In genomic region chr19:30664358-30665058, GRCh38 we compare ENCODE assay signal across 10 cellular contexts.
A peak's percentile ranks its signal among the peaks of the same experiment; 100 is the strongest.
DNase-seq lines count a peak whose midpoint lies in the region; TF ChIP-seq lines count a peak whose summit lies in the region.
"Had no signal": no experiment of that assay in that cellular context is flagged by ENCODE, and none has a peak within 500 bp of the region (broad histone marks: within the 10 kb centered on the region; RNA-seq: fewer than 3 reads in every experiment).

No MANE protein-coding gene starts in this region.

- intact Hi-C loops in activated CD4-positive, alpha-beta memory T cell treated with anti-CD3 and anti-CD28 coated beads for 36 hours (cut with micrococcal nuclease): loop anchor here (5.0 kb wide), 1 partner anchor 1558 kb away; no protein-coding TSS in a partner anchor
- intact Hi-C loops in uterus (cut with DNase I; ENCODE audit: low total_unique reads): no loop called here

- H3K4me1 Mint-ChIP-seq in nephron: peaks cover 41% of the 10 kb centered on the region
- no peaks in the 10 kb centered on the region for H3K4me1 Mint-ChIP-seq in activated CD4-positive, alpha-beta memory T cell treated with anti-CD3 and anti-CD28 coated beads for 36 hours (ENCODE audit: low read depth)
- H3K4me1 Mint-ChIP-seq: stimulated activated naive CD8-positive, alpha-beta T cell treated with anti-CD3 and anti-CD28 coated beads, Interleukin-15, amount 100 ng/mL, for 72 hours had no signal

- H3K4me2 ChIP-seq in DOHH2 (ENCODE audit: low read length): no peak overlapping the region

- peak; percentile 42 for TF ChIP-seq CTCF in DOHH2 (IDR thresholded peaks at IDR 0.05; ENCODE audit: low read depth, low read length, poor library complexity, severe bottlenecking)
- peak; percentile 26 to 52 (median 30) for TF ChIP-seq CTCF in nephron (IDR thresholded peaks at IDR 0.05; ENCODE audit: unreplicated experiment in 3 of 3)
- no peak for TF ChIP-seq CTCF in uterus (IDR thresholded peaks at IDR 0.05)

- H3K36me3 ChIP-seq in DOHH2 (ENCODE audit: control insufficient read depth, low read length) (no peaks in the 10 kb centered on the region), uterus (no peaks in the 10 kb centered on the region)

- POLR2A ChIA-PET in activated CD4-positive, alpha-beta memory T cell treated with anti-CD3 and anti-CD28 coated beads for 36 hours (lab: Charles Lee): no interaction called here

- peak overlapping the region; percentile 38 to 76 (median 70) for H3K27ac Mint-ChIP-seq in nephron
- H3K27ac Mint-ChIP-seq in activated CD4-positive, alpha-beta memory T cell treated with anti-CD3 and anti-CD28 coated beads for 36 hours: no peak overlapping the region
- H3K27ac Mint-ChIP-seq: stimulated activated naive CD8-positive, alpha-beta T cell treated with anti-CD3 and anti-CD28 coated beads, Interleukin-15, amount 100 ng/mL, for 72 hours had no signal

- no peaks in the 10 kb centered on the region for H3K9me2 ChIP-seq in DOHH2 (replicated peaks; ENCODE audit: control insufficient read depth, low read length)

- CTCF ChIA-PET in activated CD4-positive, alpha-beta memory T cell treated with anti-CD3 and anti-CD28 coated beads for 36 hours (lab: Charles Lee): interaction anchor here (2.9 kb wide), 1 partner anchor 11 kb away, joined by 17 read pairs; no protein-coding TSS in a partner anchor

- no peaks in the 10 kb centered on the region for H3K27me3 ChIP-seq in DOHH2 (ENCODE audit: control insufficient read depth, low read length)
- H3K27me3 ChIP-seq in uterus: no peaks in the 10 kb centered on the region

- H3K4me3 Mint-ChIP-seq in nephron: peak overlapping the region in 1 of 3 experiments; percentile 24
- H3K4me3 Mint-ChIP-seq in activated CD4-positive, alpha-beta memory T cell treated with anti-CD3 and anti-CD28 coated beads for 36 hours: no peak overlapping the region
- H3K4me3 Mint-ChIP-seq: stimulated activated naive CD8-positive, alpha-beta T cell treated with anti-CD3 and anti-CD28 coated beads, Interleukin-15, amount 100 ng/mL, for 72 hours had no signal

- H3K9me3 Mint-ChIP-seq in nephron: no peaks in the 10 kb centered on the region
- no peaks in the 10 kb centered on the region for H3K9me3 Mint-ChIP-seq in activated CD4-positive, alpha-beta memory T cell treated with anti-CD3 and anti-CD28 coated beads for 36 hours
- H3K9me3 Mint-ChIP-seq: stimulated activated naive CD8-positive, alpha-beta T cell treated with anti-CD3 and anti-CD28 coated beads, Interleukin-15, amount 100 ng/mL, for 72 hours had no signal

- H3K4me3 ChIP-seq in DOHH2 (ENCODE audit: low read length) (no peak overlapping the region), uterus (no peak overlapping the region)
- H3K4me3 ChIP-seq: GM12878 had no signal

- no peak for TF ChIP-seq POLR2A in uterus (IDR thresholded peaks at IDR 0.05)

- DNase-seq in NCI-H82 (lab: John Stamatoyannopoulos, UW): peak; percentile 92
- peak; percentile 31 for DNase-seq in epithelial cell of prostate (ENCODE audit: low read depth, low spot score)
- DNase-seq in activated CD4-positive, alpha-beta memory T cell treated with anti-CD3 and anti-CD28 coated beads for 36 hours: no peak
- no peak for DNase-seq in uterus
- DNase-seq in NCI-H2107 (lab: John Stamatoyannopoulos, UW): no peak
- DNase-seq in T-helper 9 cell: no peak
- DNase-seq: stimulated activated naive CD8-positive, alpha-beta T cell treated with anti-CD3 and anti-CD28 coated beads, Interleukin-15, amount 100 ng/mL, for 72 hours had no signal

- no peaks in the 10 kb centered on the region for H3F3A ChIP-seq in DOHH2 (ENCODE audit: control insufficient read depth, insufficient read depth)

- no peaks in the 10 kb centered on the region for H3K4me1 ChIP-seq in DOHH2 (ENCODE audit: control insufficient read depth, low read length)
- no peaks in the 10 kb centered on the region for H3K4me1 ChIP-seq in uterus

- H3K27me3 Mint-ChIP-seq in nephron (ENCODE audit: low read depth): peaks cover 11% of the 10 kb centered on the region
- H3K27me3 Mint-ChIP-seq in activated CD4-positive, alpha-beta memory T cell treated with anti-CD3 and anti-CD28 coated beads for 36 hours: peaks cover 16% of the 10 kb centered on the region

- H3K27ac ChIP-seq in DOHH2 (ENCODE audit: low read depth, low read length): no peak overlapping the region
- H3K27ac ChIP-seq in epithelial cell of prostate: no peak overlapping the region
- H3K27ac ChIP-seq in uterus: no peak overlapping the region

- H3K9me3 ChIP-seq in DOHH2 (ENCODE audit: control insufficient read depth, insufficient read depth, low read length) (no peaks in the 10 kb centered on the region), uterus (no peaks in the 10 kb centered on the region)

- H4K20me1 ChIP-seq in DOHH2 (ENCODE audit: control insufficient read depth, insufficient read depth, low read depth, low read length): no peaks in the 10 kb centered on the region

- no peaks in the 10 kb centered on the region for H3K36me3 Mint-ChIP-seq in nephron (ENCODE audit: low read depth)
- no peaks in the 10 kb centered on the region for H3K36me3 Mint-ChIP-seq in activated CD4-positive, alpha-beta memory T cell treated with anti-CD3 and anti-CD28 coated beads for 36 hours

- H3K79me2 ChIP-seq in DOHH2 (ENCODE audit: control insufficient read depth, low read length): no peaks in the 10 kb centered on the region

Comparison
In these comparisons a context has a peak if more than half of its experiments do, and no peak if none do; other contexts are left out.
1. CTCF ChIP-seq: peak in DOHH2 (single experiment) and nephron (3 of 3); none in uterus (0 of 4).
2. DNase-seq: peak in NCI-H82 (single experiment) and epithelial cell of prostate (single experiment); none in activated CD4-positive, alpha-beta memory T cell treated with anti-CD3 and anti-CD28 coated beads for 36 hours (single experiment), uterus (0 of 2), NCI-H2107 (single experiment) and T-helper 9 cell (single experiment).